ENCODE assay signal across 13 cellular contexts in genomic region chr21:44907966-44908364, GRCh38. TPM values are rescaled to one million over a fixed set of nuclear protein-coding genes. Genes with fewer than 3 reads are reported as not detected.
DNase-seq lines count a peak whose midpoint lies in the region; ATAC-seq and TF ChIP-seq lines count a peak whose summit lies in the region.
"Had no signal": no experiment of that assay in that cellular context is flagged by ENCODE, and none has a peak within 500 bp of the region (broad histone marks: within the 10 kb centered on the region; RNA-seq: fewer than 3 reads in every experiment).

No MANE protein-coding gene starts in this region.

- no peaks in the 10 kb centered on the region for H3K9me3 ChIP-seq in CD8-positive, alpha-beta memory T cell (ENCODE audit: low read length)

- H3K36me3 ChIP-seq in CD8-positive, alpha-beta memory T cell (ENCODE audit: insufficient read depth, low read length): peaks cover 46% of the 10 kb centered on the region

- peaks cover 12 to 60% (median 16%) of the 10 kb centered on the region in 3 donors for H3K36me3 Mint-ChIP-seq in CD8-positive, alpha-beta memory T cell
- H3K36me3 Mint-ChIP-seq in dendritic cell treated with granulocyte-macrophage colony-stimulating factor and Interleukin-4, amounts not matched to agents 40 ng/mL and 50 ng/mL, for 4 days (ENCODE audit: low read depth): peaks cover 93% of the 10 kb centered on the region

- ATAC-seq in omental fat pad (ENCODE audit: low FRiP score) (peak; percentile 60), GM19035 (IDR thresholded peaks at IDR 0.05; ENCODE audit: unreplicated experiment) (no peak)

- H3K27ac ChIP-seq in CD8-positive, alpha-beta memory T cell (ENCODE audit: low read depth, low read length): peak overlapping the region; percentile 18

- peaks cover 65% of the 10 kb centered on the region for H3K4me1 ChIP-seq in CD8-positive, alpha-beta memory T cell (ENCODE audit: insufficient read depth, low read length)

- POLR2A ChIA-PET in CD8-positive, alpha-beta memory T cell (lab: Charles Lee): interaction anchor here (0.9 kb wide), 1 partner anchor 34 kb away, joined by 4 read pairs; the partner anchor contains the start of gene PTTG1IP

- CTCF ChIA-PET in CD8-positive, alpha-beta memory T cell (lab: Charles Lee): interaction anchor here (0.9 to 2.0 kb wide), 3 partner anchors 11 to 24 kb away, joined by 4 to 6 read pairs (median 6); no protein-coding TSS in a partner anchor

- DNase-seq in CD8-positive, alpha-beta memory T cell: no peak
- DNase-seq in MV-4-11 (lab: John Stamatoyannopoulos, UW) (peak; percentile 72), omental fat pad (ENCODE audit: low spot score) (peak; percentile 31), hepatic stellate cell (ENCODE audit: low spot score) (no peak), putamen (ENCODE audit: low spot score) (no peak), NCI-H345 treated with DMSO at 0.1 percent for 48 hours (lab: John Stamatoyannopoulos, UW; ENCODE audit: unreplicated experiment) (no peak)
- DNase-seq: cortex of kidney; KG1; NCI-H446 treated with DMSO at 0.1 percent for 48 hours; stimulated activated CD4-positive, alpha-beta T cell treated with anti-CD3 and anti-CD28 coated beads, Interleukin-2, amount 100 ng/mL, for 48 hours had no signal

- no peaks in the 10 kb centered on the region for H3K27me3 ChIP-seq in CD8-positive, alpha-beta memory T cell (ENCODE audit: insufficient read depth, low read length, poor library complexity, severe bottlenecking)

- no peaks in the 10 kb centered on the region for H3K9me3 Mint-ChIP-seq in CD8-positive, alpha-beta memory T cell
- H3K9me3 Mint-ChIP-seq in dendritic cell treated with granulocyte-macrophage colony-stimulating factor and Interleukin-4, amounts not matched to agents 40 ng/mL and 50 ng/mL, for 4 days: no peaks in the 10 kb centered on the region
- H3K9me3 Mint-ChIP-seq: T-helper 1 cell treated with Interleukin-12 subunit alpha and Interleukin-12 subunit beta and Interleukin-4 antibody, amounts not matched to agents 30 μg/mL and 1 μg/mL, for 36 hours had no signal

- no peak overlapping the region for H3K4me3 ChIP-seq in CD8-positive, alpha-beta memory T cell (ENCODE audit: low read length)

- no peak for TF ChIP-seq CTCF in omental fat pad (IDR thresholded peaks at IDR 0.05)

- intact Hi-C loops in dendritic cell treated with granulocyte-macrophage colony-stimulating factor and Interleukin-4, amounts not matched to agents 40 ng/mL and 50 ng/mL, for 4 days (cut with micrococcal nuclease): loop anchor here (5.0 kb wide), 1 partner anchor 36 kb away; the partner anchor contains the start of gene PTTG1IP

- H3K27ac Mint-ChIP-seq in CD8-positive, alpha-beta memory T cell: no peak overlapping the region
- peak overlapping the region; percentile 79 for H3K27ac Mint-ChIP-seq in dendritic cell treated with granulocyte-macrophage colony-stimulating factor and Interleukin-4, amounts not matched to agents 40 ng/mL and 50 ng/mL, for 4 days

- no peak overlapping the region for H3K4me3 Mint-ChIP-seq in CD8-positive, alpha-beta memory T cell
- peak overlapping the region; percentile 41 for H3K4me3 Mint-ChIP-seq in dendritic cell treated with granulocyte-macrophage colony-stimulating factor and Interleukin-4, amounts not matched to agents 40 ng/mL and 50 ng/mL, for 4 days
- H3K4me3 Mint-ChIP-seq: T-helper 1 cell treated with Interleukin-12 subunit alpha and Interleukin-12 subunit beta and Interleukin-4 antibody, amounts not matched to agents 30 μg/mL and 1 μg/mL, for 36 hours had no signal

- H3K27me3 Mint-ChIP-seq in CD8-positive, alpha-beta memory T cell: no peaks in the 10 kb centered on the region
- no peaks in the 10 kb centered on the region for H3K27me3 Mint-ChIP-seq in dendritic cell treated with granulocyte-macrophage colony-stimulating factor and Interleukin-4, amounts not matched to agents 40 ng/mL and 50 ng/mL, for 4 days

- H3K4me1 Mint-ChIP-seq in CD8-positive, alpha-beta memory T cell: peaks cover 36 to 57% (median 45%) of the 10 kb centered on the region in 3 donors
- H3K4me1 Mint-ChIP-seq in dendritic cell treated with granulocyte-macrophage colony-stimulating factor and Interleukin-4, amounts not matched to agents 40 ng/mL and 50 ng/mL, for 4 days (ENCODE audit: low read depth): peaks cover 97% of the 10 kb centered on the region

RNA-seq across cellular contexts. Expression of gene ITGB2, which starts 12.7 kb away (rescaled TPM):
- 100 to 1,000 TPM; 159 to 165 TPM for total RNA-seq in CD8-positive, alpha-beta memory T cell
- polyA plus RNA-seq in CD8-positive, alpha-beta memory T cell: 847 TPM
- 100 to 1,000 TPM in 3 of 4 donors, 10 to 100 TPM in 1; 98.5 to 581 (median 217) TPM for total RNA-seq in omental fat pad

RNA-seq across cellular contexts. Expression of gene SLX9, which starts 31.9 kb away (rescaled TPM):
- 10 to 100 TPM; 68.1 to 71.1 TPM for total RNA-seq in CD8-positive, alpha-beta memory T cell
- polyA plus RNA-seq in CD8-positive, alpha-beta memory T cell: 14.3 TPM
- 10 to 100 TPM; 11.9 to 26.2 (median 16.1) TPM for total RNA-seq in omental fat pad

RNA-seq across cellular contexts. Expression of gene PTTG1IP, which starts 34.5 kb away (rescaled TPM):
- total RNA-seq in CD8-positive, alpha-beta memory T cell: 10 to 100 TPM; 48.2 to 50.8 TPM
- 69.8 TPM for polyA plus RNA-seq in CD8-positive, alpha-beta memory T cell
- total RNA-seq in omental fat pad: 100 to 1,000 TPM; 200 to 241 (median 214) TPM

Comparison
In these comparisons a context has a peak if more than half of its experiments do, and no peak if none do; other contexts are left out.
1. DNase-seq: peak in MV-4-11 (single experiment) and omental fat pad (single experiment); none in CD8-positive, alpha-beta memory T cell (0 of 5), hepatic stellate cell (single experiment), putamen (single experiment) and NCI-H345 treated with DMSO at 0.1 percent for 48 hours (single experiment).